12 cellular contexts compared by ENCODE assay signal in the genomic region with DNA sequence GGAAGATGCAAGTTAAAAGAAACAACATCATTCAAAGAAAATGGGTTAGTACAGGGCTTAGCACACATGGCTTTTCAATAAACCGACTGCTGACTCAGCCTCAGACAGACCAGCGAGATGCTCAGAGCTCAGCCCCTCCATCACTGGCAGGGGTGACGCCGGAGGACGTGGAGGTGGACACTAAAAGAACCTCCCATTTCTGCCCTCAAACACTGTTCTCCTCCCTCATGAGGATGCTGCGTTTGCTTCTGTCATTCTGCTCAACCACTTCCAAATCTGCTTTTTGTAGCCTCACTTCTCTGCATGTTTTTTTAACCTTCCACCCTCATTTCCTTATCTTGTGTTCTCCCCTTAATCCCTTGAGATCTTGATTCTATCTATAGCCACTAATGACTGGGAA. TPM values are rescaled to one million over a fixed set of nuclear protein-coding genes. Genes with fewer than 3 reads are reported as not detected.
"Had no signal": no experiment of that assay in that cellular context is flagged by ENCODE, and none has a peak within 500 bp of the region (broad histone marks: within the 10 kb centered on the region; RNA-seq: fewer than 3 reads in every experiment).

No MANE protein-coding gene starts in this region.

- H3K9ac ChIP-seq: SK-N-SH had no signal

- H3K36me3 ChIP-seq: breast epithelium had no signal

- H3K4me1 ChIP-seq: breast epithelium had no signal

- H3K27me3 ChIP-seq: breast epithelium, thyroid gland, vagina had no signal

- DNase-seq: activated effector memory CD4-positive, alpha-beta T cell treated with anti-CD3 and anti-CD28 coated beads, Interleukin-2, amount 50 U/mL, for 16 hours; amygdala; mesenchymal stem cell; SK-N-SH; stimulated activated CD4-positive, alpha-beta T cell treated with anti-CD3 and anti-CD28 coated beads, Interleukin-4, amount 100 ng/mL, for 1 hour; T-helper 2 cell; thyroid gland had no signal

- ATAC-seq: activated naive CD4-positive, alpha-beta T cell treated with anti-CD3 and anti-CD28 coated beads, Interleukin-2, amount 50 U/mL, for 72 hours had no signal

- H3K9me3 ChIP-seq: breast epithelium, SK-N-SH, thyroid gland, vagina had no signal

- H3K27ac ChIP-seq: breast epithelium, thyroid gland, vagina had no signal

- H3K4me3 ChIP-seq: breast epithelium, thyroid gland, vagina had no signal

RNA-seq across cellular contexts. Expression of a gene that starts 21.5 kb away (rescaled TPM):
- total RNA-seq: activated naive CD4-positive, alpha-beta T cell treated with anti-CD3 and anti-CD28 coated beads, Interleukin-2, amount 50 U/mL, for 72 hours; breast epithelium; fibroblast of lung; osteocyte; vagina had no signal
